In the genomic region with DNA sequence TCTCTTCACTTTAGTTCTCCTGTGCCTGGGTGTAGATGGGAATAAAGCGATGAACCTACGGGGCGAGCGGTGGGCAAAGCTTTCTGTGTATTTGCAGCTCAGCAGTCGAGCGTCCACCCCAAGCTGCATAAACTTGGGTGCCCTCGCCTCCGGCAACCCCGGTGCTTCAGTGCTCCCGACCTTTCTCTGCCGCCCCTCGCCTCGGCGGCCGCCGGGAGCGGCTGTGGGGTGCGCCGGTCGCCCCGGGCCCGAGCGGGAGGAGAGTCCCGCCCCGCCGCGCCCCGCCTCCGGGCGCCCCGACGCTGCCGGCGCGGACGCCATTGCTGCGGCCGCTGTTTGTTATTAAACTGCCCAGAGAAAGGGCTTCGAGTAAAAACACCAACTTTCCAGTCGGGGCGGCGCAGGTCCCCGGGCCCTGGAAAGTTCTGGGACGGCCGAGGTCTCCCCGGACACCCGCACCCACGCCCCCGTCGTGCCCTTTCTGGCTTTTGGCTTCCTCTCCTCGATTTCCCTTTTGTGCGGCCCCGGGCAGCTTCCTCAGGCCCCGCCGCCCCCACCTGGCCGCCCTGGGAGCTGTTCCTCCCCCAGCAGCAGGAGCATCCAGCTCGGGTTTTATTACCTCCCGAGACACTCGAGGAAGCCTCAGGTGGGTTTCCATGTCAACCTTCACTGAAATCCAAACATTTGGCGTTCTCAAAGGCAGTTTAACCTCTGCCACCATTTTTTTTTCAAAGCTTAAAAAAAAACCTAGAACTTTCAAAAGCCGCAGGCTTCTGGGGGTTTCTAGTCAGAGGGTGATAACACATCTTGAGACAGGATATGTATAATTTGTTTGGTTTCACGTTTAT, we compare ENCODE assay signal across 8 cellular contexts.
DNase-seq lines count a peak whose midpoint lies in the region; FAIRE-seq and TF ChIP-seq lines count a peak whose summit lies in the region.

No MANE protein-coding gene starts in this region.

- H3K27ac Mint-ChIP-seq in H9 (peak overlapping the region in 1 of 3 experiments; percentile 40; a peak in 1 of 7 replicates), immature natural killer cell (peak overlapping the region; percentile 73 to 93 (median 91))

- H3T11ph ChIP-seq in H9 (ENCODE audit: low read length): peak overlapping the region; percentile 84

- no peak overlapping the region for H2BK15ac ChIP-seq in H9 (ENCODE audit: low read depth, low read length)

- H3K4me1 Mint-ChIP-seq in H9 (peaks cover 25 to 27% of the 10 kb centered on the region in 2 experiments), immature natural killer cell (peaks cover 27 to 29% of the 10 kb centered on the region in 2 donors)

- WGBS in H9 (ENCODE audit: extremely low coverage, insufficient read length, low lambda C conversion rate): no CpG with 5 or more reads among the region's 62 CpGs

- no peaks in the 10 kb centered on the region; a peak in 1 of 7 replicates for H3K36me3 Mint-ChIP-seq in H9 (ENCODE audit: insufficient read depth in 1 of 3, low read depth in 3 of 3)
- H3K36me3 Mint-ChIP-seq in immature natural killer cell: no peaks in the 10 kb centered on the region

- peak overlapping the region; percentile 83 for H2BK120ac ChIP-seq in H9 (ENCODE audit: low read depth, low read length, poor library complexity, severe bottlenecking)

- H3K4me1 ChIP-seq in H9 (ENCODE audit: insufficient read depth, low read length) (peaks cover 8% of the 10 kb centered on the region; the same call in 1 of the 2 replicates), breast epithelium (no peaks in the 10 kb centered on the region)

- peak overlapping the region; percentile 32 for H3K9ac ChIP-seq in H9 (ENCODE audit: extremely low read depth, insufficient read length, low read length)

- H3K27ac ChIP-seq in H9 (ENCODE audit: insufficient read length, low read depth, low read length) (no peak overlapping the region), breast epithelium (peak overlapping the region; percentile 90 to 91)

- no peak overlapping the region for H2AK5ac ChIP-seq in H9 (ENCODE audit: insufficient read length, low read length)

- H3K23ac ChIP-seq in H9 (ENCODE audit: insufficient read length, low read depth, low read length): no peak overlapping the region

- H3K56ac ChIP-seq in H9 (ENCODE audit: insufficient read length, low read depth, low read length): no peak overlapping the region

- H4K91ac ChIP-seq in H9 (ENCODE audit: insufficient read length, low read depth, low read length): peak overlapping the region; percentile 23

- TF ChIP-seq POLR2A in NB4 (IDR thresholded peaks at IDR 0.05; ENCODE audit: extremely low read depth, insufficient read length) (no peak), breast epithelium (IDR thresholded peaks at IDR 0.05) (no peak)

- H3K23me2 ChIP-seq in H9 (ENCODE audit: insufficient read length, low read depth, low read length, poor library complexity, severe bottlenecking): no peaks in the 10 kb centered on the region

- H3K14ac ChIP-seq in H9 (ENCODE audit: insufficient read depth, low read length): peak overlapping the region; percentile 98

- H3K36me3 ChIP-seq in breast epithelium: no peaks in the 10 kb centered on the region

- H4K8ac ChIP-seq in H9 (replicated peaks; ENCODE audit: insufficient read length, low read depth, low read length): no peak overlapping the region

- H3K27me3 Mint-ChIP-seq in H9 (ENCODE audit: low read depth) (no peaks in the 10 kb centered on the region; the same call in 1 of the 2 replicates), immature natural killer cell (ENCODE audit: low read depth in 3 of 3) (peaks cover 0 to 2% (median 1%) of the 10 kb centered on the region in 3 donors)

- H3K9me3 ChIP-seq in H9 (ENCODE audit: control insufficient read depth, low read depth, low read length) (no peaks in the 10 kb centered on the region), breast epithelium (no peaks in the 10 kb centered on the region)

- H3K4me3 ChIP-seq in NB4 (ENCODE audit: low read depth, low read length) (peak overlapping the region; percentile 49), breast epithelium (peak overlapping the region; percentile 64 to 83 (median 73))

- H3K4me3 Mint-ChIP-seq in H9 (no peak overlapping the region), immature natural killer cell (peak overlapping the region; percentile 80 to 93 (median 88))

- intact Hi-C loops in breast epithelium (cut with DNase I; ENCODE audit: low total_unique reads): no loop called here

- H3K18ac ChIP-seq in H9 (ENCODE audit: insufficient read length, low read depth, low read length): peak overlapping the region; percentile 93

- FAIRE-seq in TTC549 (lab: Jason Lieb, UNC) (peak; percentile 19), HTR-8/SVneo (lab: Jason Lieb, UNC) (no peak)

- H2BK12ac ChIP-seq in H9 (ENCODE audit: insufficient read length, low read depth, low read length): peak overlapping the region; percentile 15

- no peak overlapping the region for H2BK5ac ChIP-seq in H9 (ENCODE audit: insufficient read length, low read length)

- H3K27me3 ChIP-seq in H9 (ENCODE audit: insufficient read depth, low read length): no peaks in the 10 kb centered on the region
- no peaks in the 10 kb centered on the region for H3K27me3 ChIP-seq in breast epithelium

- peak overlapping the region; percentile 38 for H3K4me2 ChIP-seq in H9 (ENCODE audit: insufficient read depth, insufficient read length, low read length)

- peak; percentile 69 for DNase-seq in GM10266 (ENCODE audit: extremely low spot score)
- peak; percentile 76 for DNase-seq in H9
- peak; percentile 43 for DNase-seq in NB4 (ENCODE audit: low read depth)
- peak; percentile 36 to 54 for DNase-seq in breast epithelium (ENCODE audit: low spot score in 2 of 2)
- peak; percentile 55 to 63 (median 60) for DNase-seq in immature natural killer cell
- peak; percentile 15 to 37 for DNase-seq in stimulated activated CD4-positive, alpha-beta T cell treated with anti-CD3 and anti-CD28 coated beads, Interleukin-1b, Interleukin-23, amount 100 ng/mL, for 4 hours (ENCODE audit: low read depth in 2 of 2)
- DNase-seq in HTR-8/SVneo (ENCODE audit: insufficient read length, low spot score): no peak

- no peak overlapping the region; the same call in 1 of the 2 replicates for H3K4ac ChIP-seq in H9 (ENCODE audit: low read depth, low read length)

- H2AFZ ChIP-seq in H9 (ENCODE audit: low read length): peak overlapping the region; percentile 61

- no peak overlapping the region for H2BK20ac ChIP-seq in H9 (ENCODE audit: low read depth, low read length, poor library complexity, severe bottlenecking)

- H4K20me1 ChIP-seq in H9 (ENCODE audit: control insufficient read depth, insufficient read depth, insufficient read length): no peaks in the 10 kb centered on the region

- no peak overlapping the region for H4K5ac ChIP-seq in H9 (ENCODE audit: insufficient read length, low read depth, low read length)

- H3K79me2 ChIP-seq in H9 (ENCODE audit: insufficient read depth, low read length): no peaks in the 10 kb centered on the region

- TF ChIP-seq CTCF in GM10266 (IDR thresholded peaks at IDR 0.05; ENCODE audit: control insufficient read depth, insufficient read depth, low read depth, missing control alignments) (peak; percentile 26), H9 (conservative IDR thresholded peaks at IDR 0.05) (no peak), NB4 (IDR thresholded peaks at IDR 0.05; ENCODE audit: low read depth, low read length) (no peak), breast epithelium (IDR thresholded peaks at IDR 0.05) (peak in 1 of 3 donors; percentile 14)

- H3K79me1 ChIP-seq in H9 (ENCODE audit: insufficient read depth, low read depth, low read length, poor library complexity, severe bottlenecking): no peaks in the 10 kb centered on the region

- H3K9me3 Mint-ChIP-seq in H9 (no peaks in the 10 kb centered on the region; a peak in 1 of 5 replicates), immature natural killer cell (no peaks in the 10 kb centered on the region)

Comparison
In these comparisons a context has a peak if more than half of its experiments do, and no peak if none do; other contexts are left out.
1. H3K4me3 Mint-ChIP-seq: peak in immature natural killer cell (5 of 5); none in H9 (0 of 2).